11 cellular contexts compared by ENCODE assay signal in the genomic region with DNA sequence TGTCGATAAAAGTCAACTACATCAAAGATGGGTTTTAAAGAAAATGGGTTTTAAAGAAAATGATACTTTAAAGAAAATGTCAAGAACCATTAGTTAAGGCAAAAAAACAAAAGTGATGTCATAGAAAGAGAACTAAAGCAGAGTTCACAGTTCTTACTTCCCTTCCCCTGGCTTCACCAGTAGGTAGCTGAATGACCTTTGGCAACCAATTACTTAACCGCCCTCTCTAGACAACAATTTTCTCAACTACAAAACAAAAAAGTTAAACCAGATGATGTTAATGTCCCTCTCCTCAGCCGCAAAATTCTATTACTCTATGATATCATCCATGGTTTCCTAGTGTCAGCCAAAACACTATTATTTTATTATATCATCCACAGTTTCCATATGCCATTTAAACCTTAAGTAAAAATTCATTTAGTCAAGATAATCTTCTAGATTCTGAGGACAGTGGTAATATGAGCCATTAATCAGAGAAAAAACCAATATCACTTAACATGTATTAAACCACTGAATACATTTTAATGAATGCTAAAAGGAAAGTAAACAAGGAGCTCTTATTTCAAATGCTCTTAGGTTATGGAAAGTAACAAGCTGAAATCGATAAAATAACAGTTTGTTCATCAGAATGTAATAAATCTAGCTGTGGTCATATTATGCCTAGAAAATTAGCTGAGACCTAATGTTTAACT. TPM values are rescaled to one million over a fixed set of nuclear protein-coding genes. Genes with fewer than 3 reads are reported as not detected.
DNase-seq lines count a peak whose midpoint lies in the region; ATAC-seq and TF ChIP-seq lines count a peak whose summit lies in the region.
"Had no signal": no experiment of that assay in that cellular context is flagged by ENCODE, and none has a peak within 500 bp of the region (broad histone marks: within the 10 kb centered on the region; RNA-seq: fewer than 3 reads in every experiment).

No MANE protein-coding gene starts in this region.

- H3K9me3 ChIP-seq in SK-N-SH = no peaks in the 10 kb centered on the region
- no peaks in the 10 kb centered on the region for H3K9me3 ChIP-seq in adipocyte (ENCODE audit: control insufficient read depth, low read length)
- H3K9me3 ChIP-seq in thyroid gland = no peaks in the 10 kb centered on the region

- H3K9me2 ChIP-seq in SK-N-SH = no peaks in the 10 kb centered on the region

- H3K4me3 ChIP-seq in SK-N-SH (ENCODE audit: low read depth in 2 of 2, low read length in 1 of 2) (no peak overlapping the region), adipocyte (ENCODE audit: low read length) (peak overlapping the region; percentile 15), thyroid gland (replicated peaks in 1 of 3) (no peak overlapping the region)

- H3F3A ChIP-seq in SK-N-SH (replicated peaks; ENCODE audit: insufficient read depth) = peaks cover 5% of the 10 kb centered on the region

- ATAC-seq in SK-N-SH treated with all-trans-retinoic acid at 6 μM for 48 hours (peak; percentile 47; the same call in 2 of the 3 replicates), left lobe of liver (peak; percentile 88), HG03457 (IDR thresholded peaks at IDR 0.05; ENCODE audit: unreplicated experiment) (no peak)

- no peak for TF ChIP-seq CTCF in SK-N-SH (IDR thresholded peaks at IDR 0.05)
- no peak for TF ChIP-seq CTCF in thyroid gland (IDR thresholded peaks at IDR 0.05)

- peaks cover under 1 to 3% of the 10 kb centered on the region in 2 experiments; a peak in 2 of 4 replicates for H3K4me1 ChIP-seq in SK-N-SH (ENCODE audit: control insufficient read depth in 1 of 2, insufficient read depth in 2 of 2, low read depth in 1 of 2, low read length in 1 of 2)
- H3K4me1 ChIP-seq in adipocyte (ENCODE audit: control insufficient read depth, insufficient read depth, low read length) = peaks cover 69% of the 10 kb centered on the region
- H3K4me1 ChIP-seq in thyroid gland = peaks cover 48 to 61% of the 10 kb centered on the region in 2 donors

- WGBS in SK-N-SH (ENCODE audit: low lambda C conversion rate) = 62% methylated on average over 4 of the region's 4 CpGs
- WGBS in thyroid gland, 2 donors = 83 to 85% methylated on average over 4 of the region's 4 CpGs

- no peak overlapping the region for H3K9ac ChIP-seq in SK-N-SH
- H3K9ac ChIP-seq in adipocyte (ENCODE audit: low read length) = no peak overlapping the region

- H3K27ac ChIP-seq in SK-N-SH (ENCODE audit: low read depth in 2 of 2, low read length in 1 of 2) = no peak overlapping the region
- H3K27ac ChIP-seq in thyroid gland = peak overlapping the region; percentile 0 to 69 (median 15)

- H3K36me3 ChIP-seq in SK-N-SH (replicated peaks in 1 of 2; ENCODE audit: control insufficient read depth in 1 of 2, insufficient read depth in 2 of 2, low read length in 1 of 2) (no peaks in the 10 kb centered on the region), adipocyte (ENCODE audit: control insufficient read depth, insufficient read depth, low read length, severe bottlenecking) (no peaks in the 10 kb centered on the region), thyroid gland (no peaks in the 10 kb centered on the region)

- peaks cover 93% of the 10 kb centered on the region for H4K20me1 ChIP-seq in SK-N-SH (ENCODE audit: insufficient read depth)

- POLR2A ChIA-PET in SK-N-SH (lab: Yijun Ruan, JAX) = no interaction called here

- TF ChIP-seq EP300 in SK-N-SH (IDR thresholded peaks at IDR 0.05; ENCODE audit: borderline replicate concordance in 1 of 2, low read depth in 1 of 2, low read length in 1 of 2) = no peak

- no peak overlapping the region for H2AFZ ChIP-seq in SK-N-SH (ENCODE audit: low read depth)

- H3K27me3 ChIP-seq in SK-N-SH (ENCODE audit: insufficient read depth) = no peaks in the 10 kb centered on the region
- H3K27me3 ChIP-seq in adipocyte (replicated peaks; ENCODE audit: control insufficient read depth, insufficient read depth, low read length) = no peaks in the 10 kb centered on the region
- no peaks in the 10 kb centered on the region for H3K27me3 ChIP-seq in thyroid gland

- TF ChIP-seq POLR2A in thyroid gland (IDR thresholded peaks at IDR 0.05) = no peak

- CTCF ChIA-PET in SK-N-SH (lab: Yijun Ruan, JAX) = interaction anchor here (0.8 to 3.5 kb wide), 8 partner anchors 10 to 310 kb away, joined by 3 to 20 read pairs (median 4); partner anchors contain the start of gene RYK

- no peak for TF ChIP-seq RAD21 in SK-N-SH (IDR thresholded peaks at IDR 0.05; ENCODE audit: low read length)

- peaks cover 100% of the 10 kb centered on the region for H3K79me2 ChIP-seq in SK-N-SH (ENCODE audit: insufficient read depth)

- DNase-seq in SK-N-SH = no peak
- DNase-seq in adipocyte (ENCODE audit: low read depth) = no peak
- DNase-seq in left lobe of liver (ENCODE audit: low spot score) = no peak
- DNase-seq in thyroid gland = no peak
- no peak for DNase-seq in anterior cingulate cortex (lab: John Stamatoyannopoulos, UW)
- DNase-seq in Ammon's horn (ENCODE audit: low spot score) = no peak
- DNase-seq: HCEC 1CT; head of caudate nucleus; stimulated activated naive CD4-positive, alpha-beta T cell had no signal

- intact Hi-C loops in thyroid gland (cut with DNase I) = no loop called here

- H3K4me2 ChIP-seq in SK-N-SH = no peak overlapping the region

TF ChIP-seq in SK-N-SH treated with all-trans-retinoic acid at 6 μM for 48 hours, 23 proteins besides CTCF, POLR2A, EP300 and RAD21 (continues in another document):
- TF ChIP-seq TOX (CRISPR knock-in tag; IDR thresholded peaks at IDR 0.05; ENCODE audit: borderline replicate concordance) (no peak), TCF4 (CRISPR knock-in tag; IDR thresholded peaks at IDR 0.05; ENCODE audit: borderline replicate concordance) (peak; percentile 27; the same call in 1 of the 2 replicates), ESRRG (CRISPR knock-in tag; IDR thresholded peaks at IDR 0.05) (no peak), ZNF565 (CRISPR knock-in tag; conservative IDR thresholded peaks at IDR 0.05; ENCODE audit: low read depth) (no peak), ISL1 (CRISPR knock-in tag; IDR thresholded peaks at IDR 0.05) (peak; percentile 78), BACH2 (CRISPR knock-in tag; IDR thresholded peaks at IDR 0.05; ENCODE audit: borderline replicate concordance) (no peak), ZFP3 (CRISPR knock-in tag; IDR thresholded peaks at IDR 0.05) (no peak)
- TF ChIP-seq, protein P1, sequence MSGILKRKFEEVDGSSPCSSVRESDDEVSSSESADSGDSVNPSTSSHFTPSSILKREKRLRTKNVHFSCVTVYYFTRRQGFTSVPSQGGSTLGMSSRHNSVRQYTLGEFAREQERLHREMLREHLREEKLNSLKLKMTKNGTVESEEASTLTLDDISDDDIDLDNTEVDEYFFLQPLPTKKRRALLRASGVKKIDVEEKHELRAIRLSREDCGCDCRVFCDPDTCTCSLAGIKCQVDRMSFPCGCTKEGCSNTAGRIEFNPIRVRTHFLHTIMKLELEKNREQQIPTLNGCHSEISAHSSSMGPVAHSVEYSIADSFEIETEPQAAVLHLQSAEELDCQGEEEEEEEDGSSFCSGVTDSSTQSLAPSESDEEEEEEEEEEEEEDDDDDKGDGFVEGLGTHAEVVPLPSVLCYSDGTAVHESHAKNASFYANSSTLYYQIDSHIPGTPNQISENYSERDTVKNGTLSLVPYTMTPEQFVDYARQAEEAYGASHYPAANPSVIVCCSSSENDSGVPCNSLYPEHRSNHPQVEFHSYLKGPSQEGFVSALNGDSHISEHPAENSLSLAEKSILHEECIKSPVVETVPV (CRISPR knock-in tag; IDR thresholded peaks at IDR 0.05) = no peak

TF ChIP-seq in SK-N-SH, 30 proteins besides CTCF, POLR2A, EP300 and RAD21:
- TF ChIP-seq GABPA (IDR thresholded peaks at IDR 0.05; ENCODE audit: low read depth) (no peak), MXI1 (IDR thresholded peaks at IDR 0.05; ENCODE audit: low read depth, low read length) (no peak), ELF1 (IDR thresholded peaks at IDR 0.05) (no peak), NRF1 (IDR thresholded peaks at IDR 0.05; ENCODE audit: low read depth, low read length) (no peak), POLR2AphosphoS5 (IDR thresholded peaks at IDR 0.05; ENCODE audit: low read depth, low read length) (no peak), MEF2A (IDR thresholded peaks at IDR 0.05; ENCODE audit: borderline replicate concordance, low read depth) (no peak), TAF1 (IDR thresholded peaks at IDR 0.05; ENCODE audit: borderline replicate concordance, low read depth, low read length) (no peak), RXRA (IDR thresholded peaks at IDR 0.05; ENCODE audit: borderline replicate concordance, low read depth) (no peak)
TF ChIP-seq in SK-N-SH: peak in this region for 0.

RNA-seq across cellular contexts. Expression of gene RYK, which starts 13.1 kb away (rescaled TPM):
- 25.9 and 36.2 TPM in 2 replicates for polyA plus RNA-seq in SK-N-SH (2012; rRNA removed)
- polyA plus RNA-seq in SK-N-SH (2012; cell fraction: cytosol; rRNA removed) = 32.7 and 34.4 TPM in 2 replicates
- 20.1 and 54.3 TPM in 2 replicates for polyA plus RNA-seq in SK-N-SH (2012; cell fraction: nucleus; rRNA removed)
- 14.2 TPM for total RNA-seq in left lobe of liver
- 100 to 1,000 TPM in 2 of 4 donors, 10 to 100 TPM in 2; 95.2 to 168 (median 108) TPM for total RNA-seq in thyroid gland

Comparison
In these comparisons a context has a peak if more than half of its experiments do, and no peak if none do; other contexts are left out.
1. H3K27ac ChIP-seq: peak in thyroid gland (3 of 3); none in SK-N-SH (0 of 2).